12 cellular contexts compared by ENCODE assay signal in the genomic region with DNA sequence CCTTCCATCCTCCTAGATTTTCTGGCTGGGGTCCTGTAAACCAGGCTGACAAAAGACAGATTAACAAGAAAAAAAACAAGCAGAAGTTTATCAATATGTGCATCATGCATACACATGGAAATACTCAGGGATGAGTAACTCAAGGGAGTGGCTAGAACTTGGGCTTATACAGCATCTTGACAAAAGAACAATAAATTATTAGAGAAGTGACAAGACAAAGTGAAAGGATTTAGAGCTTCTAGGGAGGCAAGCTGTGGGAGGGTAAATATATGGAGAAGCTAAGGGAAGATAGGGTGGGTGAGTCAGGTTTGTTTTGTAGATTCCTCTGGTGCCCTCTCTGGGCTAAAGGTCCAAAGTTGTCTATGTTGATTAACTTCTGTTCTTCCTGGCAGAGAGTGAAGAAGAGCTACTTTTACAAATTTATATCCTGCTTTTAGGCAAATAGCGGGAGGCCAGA. TPM values are rescaled to one million over a fixed set of nuclear protein-coding genes. Genes with fewer than 3 reads are reported as not detected.
DNase-seq lines count a peak whose midpoint lies in the region; ATAC-seq and TF ChIP-seq lines count a peak whose summit lies in the region.
"Had no signal": no experiment of that assay in that cellular context is flagged by ENCODE, and none has a peak within 500 bp of the region (broad histone marks: within the 10 kb centered on the region; RNA-seq: fewer than 3 reads in every experiment).

No MANE protein-coding gene starts in this region.

- H3K27ac Mint-ChIP-seq in stimulated activated naive CD8-positive, alpha-beta T cell treated with anti-CD3 and anti-CD28 coated beads, Interleukin-15, amount 100 ng/mL, for 72 hours: no peak overlapping the region

- H3K4me1 ChIP-seq in suprapubic skin: peaks cover 39% of the 10 kb centered on the region
- H3K4me1 ChIP-seq: body of pancreas, transverse colon had no signal

- ATAC-seq in stimulated activated naive CD8-positive, alpha-beta T cell treated with anti-CD3 and anti-CD28 coated beads, Interleukin-15, amount 100 ng/mL, for 72 hours: no peak
- ATAC-seq in GM18505 (IDR thresholded peaks at IDR 0.05; ENCODE audit: unreplicated experiment): no peak
- ATAC-seq: body of pancreas had no signal

- H3K27me3 Mint-ChIP-seq in stimulated activated naive CD8-positive, alpha-beta T cell treated with anti-CD3 and anti-CD28 coated beads, Interleukin-15, amount 100 ng/mL, for 72 hours: peaks cover 48% of the 10 kb centered on the region

- no peaks in the 10 kb centered on the region for H3K27me3 ChIP-seq in suprapubic skin
- H3K27me3 ChIP-seq: body of pancreas, transverse colon had no signal

- H3K9me3 Mint-ChIP-seq in stimulated activated naive CD8-positive, alpha-beta T cell treated with anti-CD3 and anti-CD28 coated beads, Interleukin-15, amount 100 ng/mL, for 72 hours: no peaks in the 10 kb centered on the region

- peak overlapping the region; percentile 66 for H3K27ac ChIP-seq in suprapubic skin
- H3K27ac ChIP-seq: body of pancreas, transverse colon had no signal

- TF ChIP-seq CTCF in fibroblast of mammary gland (conservative IDR thresholded peaks at IDR 0.05; ENCODE audit: control insufficient read depth, insufficient read depth, low read depth, low read length): no peak
- no peak for TF ChIP-seq CTCF in suprapubic skin (IDR thresholded peaks at IDR 0.05)

- 70% methylated on average over 1 of the region's 1 CpG for WGBS in suprapubic skin

- TF ChIP-seq POLR2A in suprapubic skin (IDR thresholded peaks at IDR 0.05) (no peak), GM18505 (IDR thresholded peaks at IDR 0.05; ENCODE audit: borderline replicate concordance, extremely low read depth, insufficient read depth, insufficient read length) (no peak)

- TF ChIP-seq EP300 in suprapubic skin (IDR thresholded peaks at IDR 0.05): no peak

- H3K4me3 ChIP-seq in fibroblast of mammary gland (ENCODE audit: control insufficient read depth, low read depth, low read length): no peak overlapping the region
- no peak overlapping the region for H3K4me3 ChIP-seq in suprapubic skin
- H3K4me3 ChIP-seq: body of pancreas, transverse colon had no signal

- H3K9me3 ChIP-seq in suprapubic skin: no peaks in the 10 kb centered on the region
- H3K9me3 ChIP-seq: body of pancreas, transverse colon had no signal

- H3K4me3 Mint-ChIP-seq in stimulated activated naive CD8-positive, alpha-beta T cell treated with anti-CD3 and anti-CD28 coated beads, Interleukin-15, amount 100 ng/mL, for 72 hours: no peak overlapping the region

- H3K36me3 ChIP-seq in suprapubic skin: no peaks in the 10 kb centered on the region
- H3K36me3 ChIP-seq: transverse colon had no signal

- peak; percentile 18 for DNase-seq in NCI-H2171 treated with DMSO at 0.1 percent for 48 hours (lab: John Stamatoyannopoulos, UW)
- no peak for DNase-seq in NCI-H2171 (lab: John Stamatoyannopoulos, UW)
- DNase-seq in RPMI7951 (ENCODE audit: low read depth): peak; percentile 58
- DNase-seq in fibroblast of mammary gland (ENCODE audit: low read depth): peak; percentile 78
- no peak for DNase-seq in suprapubic skin (ENCODE audit: low spot score in 2 of 2)
- no peak for DNase-seq in NAMALWA (ENCODE audit: low spot score)
- no peak for DNase-seq in stimulated activated naive CD8-positive, alpha-beta T cell treated with anti-CD3 and anti-CD28 coated beads, Interleukin-15, amount 100 ng/mL, for 72 hours
- DNase-seq: body of pancreas; MM.1S; NK-92 treated with Interleukin-12 subunit alpha and Interleukin-12 subunit beta, amount 100 ng/mL, for 24 hours; transverse colon had no signal

- no peaks in the 10 kb centered on the region for H3K4me1 Mint-ChIP-seq in stimulated activated naive CD8-positive, alpha-beta T cell treated with anti-CD3 and anti-CD28 coated beads, Interleukin-15, amount 100 ng/mL, for 72 hours

RNA-seq across cellular contexts. Expression of gene NDRG4, which starts 48.0 kb away (rescaled TPM):
- total RNA-seq in RPMI7951 (2014; rRNA removed; shearing (Covaris generic)): 2.5 and 3.0 TPM in 2 replicates
- total RNA-seq in suprapubic skin: 10 to 100 TPM; 42.5 to 70.3 (median 50.7) TPM

RNA-seq across cellular contexts. Expression of gene GINS3, which starts 59.7 kb away (rescaled TPM):
- 17.3 and 18.4 TPM in 2 replicates for total RNA-seq in RPMI7951 (2014; rRNA removed; shearing (Covaris generic))
- 1 to 10 TPM; 2.6 to 9.6 (median 6.8) TPM for total RNA-seq in suprapubic skin

Comparison
In these comparisons a context has a peak if more than half of its experiments do, and no peak if none do; other contexts are left out.
1. DNase-seq: peak in NCI-H2171 treated with DMSO at 0.1 percent for 48 hours (single experiment), RPMI7951 (single experiment) and fibroblast of mammary gland (single experiment); none in NCI-H2171 (single experiment), suprapubic skin (0 of 2), NAMALWA (single experiment) and stimulated activated naive CD8-positive, alpha-beta T cell treated with anti-CD3 and anti-CD28 coated beads, Interleukin-15, amount 100 ng/mL, for 72 hours (0 of 2).
2. RNA of gene NDRG4, which starts 48.0 kb away (total RNA-seq): 42.5 to 70.3 TPM in suprapubic skin; 2.5 to 3.0 TPM in RPMI7951; every median in the first group is over 10 times any median in the second.